Comparison of ENCODE assay signal across 8 cellular contexts in the genomic region with DNA sequence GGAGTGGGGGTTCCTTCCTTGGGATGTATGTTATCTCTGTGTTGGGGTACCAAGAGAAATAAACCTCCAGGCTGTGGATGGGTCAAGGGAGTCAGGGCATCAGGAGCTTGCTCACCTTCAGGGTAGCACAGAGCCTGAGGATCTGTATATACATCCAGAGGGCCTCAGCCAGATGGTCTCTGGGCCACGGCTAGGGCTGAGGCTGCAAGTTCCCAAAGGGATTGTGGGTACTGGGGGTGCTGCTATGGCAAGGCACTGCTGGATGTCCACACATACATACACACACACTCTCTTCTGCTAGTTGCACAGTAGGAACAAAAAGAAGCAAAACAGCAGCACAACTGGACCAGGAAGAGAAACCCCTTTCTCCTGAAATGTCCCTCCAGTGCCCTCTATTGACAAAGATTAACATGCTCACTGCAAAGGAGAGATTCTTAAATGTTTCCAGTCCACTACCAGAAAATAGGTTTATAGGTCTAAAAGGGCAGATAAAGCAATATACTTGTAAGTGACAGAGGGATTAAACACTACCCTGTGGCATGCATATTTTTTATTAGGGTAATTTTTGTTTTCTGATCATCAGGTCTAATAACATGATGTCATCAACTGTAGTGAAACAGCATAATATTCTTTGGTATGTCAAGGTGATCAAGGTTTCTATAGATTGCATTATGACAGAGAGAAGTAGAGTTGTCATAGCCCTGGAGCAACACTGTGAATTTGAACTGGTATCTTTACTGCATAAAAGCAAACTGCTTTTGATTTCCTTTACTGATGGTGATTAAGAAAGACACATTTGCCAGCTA. TPM values are rescaled to one million over a fixed set of nuclear protein-coding genes. Genes with fewer than 3 reads are reported as not detected.
A peak's percentile ranks its signal among the peaks of the same experiment; 100 is the strongest.
DNase-seq lines count a peak whose midpoint lies in the region; ATAC-seq lines count a peak whose summit lies in the region.

No MANE protein-coding gene starts in this region.

- ATAC-seq in HG03135 (IDR thresholded peaks at IDR 0.05; ENCODE audit: unreplicated experiment) (no peak), HG03045 (IDR thresholded peaks at IDR 0.05; ENCODE audit: unreplicated experiment) (no peak)

- H3K4me3 ChIP-seq in HAP-1 = no peak overlapping the region

- DNase-seq in DMS53 treated with DMSO at 0.1 percent for 48 hours (lab: John Stamatoyannopoulos, UW; ENCODE audit: unreplicated experiment) (peak; percentile 16), HAP-1 (ENCODE audit: low spot score in 2 of 2) (peak; percentile 9 to 12), RKO (ENCODE audit: low spot score) (peak; percentile 31), iris pigment epithelial cell (ENCODE audit: low read depth) (peak; percentile 59), NCI-H2107 treated with DMSO at 0.1 percent for 48 hours (lab: John Stamatoyannopoulos, UW; ENCODE audit: unreplicated experiment) (no peak), ureter (ENCODE audit: low spot score) (no peak)

- H3K27me3 ChIP-seq in HAP-1 (ENCODE audit: low read depth) = no peaks in the 10 kb centered on the region

- in situ Hi-C loops in HAP-1 (cut with MboI; ENCODE audit: low sequenced_read_pairs) = no loop called here

- H3K9me3 ChIP-seq in HAP-1 = no peaks in the 10 kb centered on the region

- no peaks in the 10 kb centered on the region for H3K4me1 ChIP-seq in HAP-1

- H3K36me3 ChIP-seq in HAP-1 (replicated peaks) = no peaks in the 10 kb centered on the region

RNA-seq across cellular contexts. Expression of a gene that starts 56.3 kb away (rescaled TPM):
- 2.1 TPM for total RNA-seq in ureter

Comparison
In these comparisons a context has a peak if more than half of its experiments do, and no peak if none do; other contexts are left out.
1. DNase-seq: peak in DMS53 treated with DMSO at 0.1 percent for 48 hours (single experiment), HAP-1 (2 of 2), RKO (single experiment) and iris pigment epithelial cell (single experiment); none in NCI-H2107 treated with DMSO at 0.1 percent for 48 hours (single experiment) and ureter (single experiment).